Comparison of ENCODE assay signal across 1 cellular context in the genomic region with DNA sequence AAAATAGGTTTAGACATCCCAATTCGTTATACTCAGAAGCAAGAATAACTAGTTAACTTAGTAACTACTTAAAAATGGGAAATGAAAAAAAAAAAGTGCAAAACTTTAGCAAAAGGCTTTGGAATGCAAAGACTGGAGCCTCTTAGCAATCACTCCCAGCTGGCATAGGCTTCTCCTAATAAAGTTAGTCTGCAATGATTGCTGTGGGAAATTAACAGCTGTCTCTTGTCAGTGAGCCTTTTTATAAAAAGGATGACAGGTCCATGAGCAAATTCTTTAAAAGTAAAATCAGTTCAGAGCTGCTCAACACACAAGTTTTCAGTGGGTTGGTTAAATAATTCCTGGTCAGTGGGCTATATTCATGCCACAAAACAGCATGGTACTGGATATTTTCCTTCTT.
TF ChIP-seq lines count a peak whose summit lies in the region.

No MANE protein-coding gene starts in this region.

TF ChIP-seq in SK-N-SH, 30 proteins besides CTCF, POLR2A, EP300 and RAD21:
- TF ChIP-seq, protein P1, sequence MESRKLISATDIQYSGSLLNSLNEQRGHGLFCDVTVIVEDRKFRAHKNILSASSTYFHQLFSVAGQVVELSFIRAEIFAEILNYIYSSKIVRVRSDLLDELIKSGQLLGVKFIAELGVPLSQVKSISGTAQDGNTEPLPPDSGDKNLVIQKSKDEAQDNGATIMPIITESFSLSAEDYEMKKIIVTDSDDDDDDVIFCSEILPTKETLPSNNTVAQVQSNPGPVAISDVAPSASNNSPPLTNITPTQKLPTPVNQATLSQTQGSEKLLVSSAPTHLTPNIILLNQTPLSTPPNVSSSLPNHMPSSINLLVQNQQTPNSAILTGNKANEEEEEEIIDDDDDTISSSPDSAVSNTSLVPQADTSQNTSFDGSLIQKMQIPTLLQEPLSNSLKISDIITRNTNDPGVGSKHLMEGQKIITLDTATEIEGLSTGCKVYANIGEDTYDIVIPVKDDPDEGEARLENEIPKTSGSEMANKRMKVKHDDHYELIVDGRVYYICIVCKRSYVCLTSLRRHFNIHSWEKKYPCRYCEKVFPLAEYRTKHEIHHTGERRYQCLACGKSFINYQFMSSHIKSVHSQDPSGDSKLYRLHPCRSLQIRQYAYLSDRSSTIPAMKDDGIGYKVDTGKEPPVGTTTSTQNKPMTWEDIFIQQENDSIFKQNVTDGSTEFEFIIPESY (IDR thresholded peaks at IDR 0.05; ENCODE audit: borderline replicate concordance, low read depth) = no peak
- no peak for TF ChIP-seq TEAD4 (IDR thresholded peaks at IDR 0.05; ENCODE audit: borderline replicate concordance, insufficient read depth)
- no peak for TF ChIP-seq POLR2AphosphoS5 (IDR thresholded peaks at IDR 0.05; ENCODE audit: low read depth, low read length)
- TF ChIP-seq TCF12 (IDR thresholded peaks at IDR 0.05) = peak; percentile 7; the same call in 1 of the 2 replicates
- no peak for TF ChIP-seq GATA2 (CRISPR knock-in tag; IDR thresholded peaks at IDR 0.05)
